Comparison of ENCODE assay signal across 20 cellular contexts in genomic region chr7:28738384-28738783, GRCh38.
DNase-seq lines count a peak whose midpoint lies in the region; ATAC-seq and TF ChIP-seq lines count a peak whose summit lies in the region.
"Had no signal": no experiment of that assay in that cellular context is flagged by ENCODE, and none has a peak within 500 bp of the region (broad histone marks: within the 10 kb centered on the region; RNA-seq: fewer than 3 reads in every experiment).

No MANE protein-coding gene starts in this region.

- no peak overlapping the region for H4K91ac ChIP-seq in trophoblast cell (ENCODE audit: low read depth, low read length)

- no peak for TF ChIP-seq POLR2A in gastroesophageal sphincter (IDR thresholded peaks at IDR 0.05)

- H4K12ac ChIP-seq in trophoblast cell (ENCODE audit: low read depth, low read length): no peak overlapping the region

- no peaks in the 10 kb centered on the region for H3K9me3 Mint-ChIP-seq in stimulated activated memory B cell treated with anti-CD40 and anti-IgM and Interleukin-4, amounts not matched to agents 10 μg/mL and 1 μg/mL and 100 μg/mL, for 72 hours
- H3K9me3 Mint-ChIP-seq: type B pancreatic cell had no signal

- H3K27ac ChIP-seq in gastroesophageal sphincter (no peak overlapping the region), trophoblast cell (ENCODE audit: low read depth, low read length) (no peak overlapping the region)
- H3K27ac ChIP-seq: 22Rv1, stomach had no signal

- TF ChIP-seq CTCF in cardiac fibroblast (IDR thresholded peaks at IDR 0.05; ENCODE audit: low read depth, low read length): no peak
- TF ChIP-seq CTCF in gastroesophageal sphincter (IDR thresholded peaks at IDR 0.05): no peak

- H2AFZ ChIP-seq in trophoblast cell (ENCODE audit: insufficient read depth, low read length, poor library complexity): no peak overlapping the region

- no peaks in the 10 kb centered on the region for H3K79me2 ChIP-seq in trophoblast cell (ENCODE audit: control insufficient read depth, insufficient read depth, low read length, poor library complexity)

- H2AK5ac ChIP-seq in trophoblast cell (ENCODE audit: low read length): no peak overlapping the region

- H2BK120ac ChIP-seq in trophoblast cell (ENCODE audit: insufficient read depth, low read length, poor library complexity): no peak overlapping the region

- H3K14ac ChIP-seq in trophoblast cell (ENCODE audit: low read length): no peak overlapping the region

- H3K9ac ChIP-seq in trophoblast cell (ENCODE audit: low read length): no peak overlapping the region

- H4K8ac ChIP-seq in trophoblast cell (ENCODE audit: low read depth, low read length): no peak overlapping the region

- H3K27me3 Mint-ChIP-seq in stimulated activated memory B cell treated with anti-CD40 and anti-IgM and Interleukin-4, amounts not matched to agents 10 μg/mL and 1 μg/mL and 100 μg/mL, for 72 hours: peaks cover 11% of the 10 kb centered on the region
- H3K27me3 Mint-ChIP-seq: activated CD4-positive, alpha-beta memory T cell treated with anti-CD3 and anti-CD28 coated beads, Interleukin-2, amount 10 ng/mL, durations not matched to agents 7 days and 5 days; B cell; progenitor cell of endocrine pancreas; type B pancreatic cell had no signal

- H3K4me3 ChIP-seq in cardiac fibroblast (replicated peaks in 1 of 2; ENCODE audit: low read depth in 2 of 2, low read length in 2 of 2) (no peak overlapping the region), gastroesophageal sphincter (no peak overlapping the region), trophoblast cell (ENCODE audit: low read depth, low read length) (no peak overlapping the region)
- H3K4me3 ChIP-seq: stomach had no signal

- H3K4me1 ChIP-seq in gastroesophageal sphincter (peaks cover 0 to 2% (median 0%) of the 10 kb centered on the region in 3 donors), trophoblast cell (ENCODE audit: control insufficient read depth in 1 of 2, insufficient read depth in 2 of 2, low read length in 2 of 2) (peaks cover 1 to 2% of the 10 kb centered on the region in 2 experiments)

- no peak overlapping the region for H3K27ac Mint-ChIP-seq in stimulated activated memory B cell treated with anti-CD40 and anti-IgM and Interleukin-4, amounts not matched to agents 10 μg/mL and 1 μg/mL and 100 μg/mL, for 72 hours
- H3K27ac Mint-ChIP-seq: activated CD4-positive, alpha-beta memory T cell treated with anti-CD3 and anti-CD28 coated beads, Interleukin-2, amount 10 ng/mL, durations not matched to agents 7 days and 5 days; B cell; progenitor cell of endocrine pancreas; type B pancreatic cell had no signal

- H3K18ac ChIP-seq in trophoblast cell (ENCODE audit: low read length): no peak overlapping the region

- no peak overlapping the region for H3K4me2 ChIP-seq in trophoblast cell (ENCODE audit: low read length)

- peak; percentile 48 for ATAC-seq in gastroesophageal sphincter
- ATAC-seq in stimulated activated memory B cell treated with anti-CD40 and anti-IgM and Interleukin-4, amounts not matched to agents 10 μg/mL and 1 μg/mL and 100 μg/mL, for 72 hours: no peak
- ATAC-seq: HCT116 had no signal

- no peaks in the 10 kb centered on the region for H3K4me1 Mint-ChIP-seq in stimulated activated memory B cell treated with anti-CD40 and anti-IgM and Interleukin-4, amounts not matched to agents 10 μg/mL and 1 μg/mL and 100 μg/mL, for 72 hours
- H3K4me1 Mint-ChIP-seq: activated CD4-positive, alpha-beta memory T cell treated with anti-CD3 and anti-CD28 coated beads, Interleukin-2, amount 10 ng/mL, durations not matched to agents 7 days and 5 days; B cell had no signal

- no peak overlapping the region for H3K4ac ChIP-seq in trophoblast cell (ENCODE audit: low read depth, low read length)

- H3K9me3 ChIP-seq in gastroesophageal sphincter (no peaks in the 10 kb centered on the region), trophoblast cell (ENCODE audit: insufficient read depth, low read depth, low read length) (no peaks in the 10 kb centered on the region)
- H3K9me3 ChIP-seq: stomach had no signal

- H3K23ac ChIP-seq in trophoblast cell (ENCODE audit: low read length): no peak overlapping the region

- TF ChIP-seq EP300 in gastroesophageal sphincter (IDR thresholded peaks at IDR 0.05): no peak

- no peak overlapping the region for H3K4me3 Mint-ChIP-seq in stimulated activated memory B cell treated with anti-CD40 and anti-IgM and Interleukin-4, amounts not matched to agents 10 μg/mL and 1 μg/mL and 100 μg/mL, for 72 hours
- H3K4me3 Mint-ChIP-seq: activated CD4-positive, alpha-beta memory T cell treated with anti-CD3 and anti-CD28 coated beads, Interleukin-2, amount 10 ng/mL, durations not matched to agents 7 days and 5 days; B cell; type B pancreatic cell had no signal

- H3K36me3 ChIP-seq in gastroesophageal sphincter: no peaks in the 10 kb centered on the region
- no peaks in the 10 kb centered on the region for H3K36me3 ChIP-seq in trophoblast cell (ENCODE audit: control insufficient read depth in 1 of 2, insufficient read depth in 2 of 2, low read length in 2 of 2)
- H3K36me3 ChIP-seq: stomach had no signal

- 49 to 57% methylated on average over 6 to 7 of the region's 7 CpGs for WGBS in gastroesophageal sphincter (ENCODE audit: low coverage in 1 of 2), 2 donors
- no CpG with 5 or more reads among the region's 7 CpGs for WGBS in trophoblast cell (ENCODE audit: extremely low coverage, insufficient coverage, insufficient read length)

- H2BK5ac ChIP-seq in trophoblast cell (ENCODE audit: low read depth, low read length, poor library complexity): no peak overlapping the region

- no peaks in the 10 kb centered on the region for H3K36me3 Mint-ChIP-seq in stimulated activated memory B cell treated with anti-CD40 and anti-IgM and Interleukin-4, amounts not matched to agents 10 μg/mL and 1 μg/mL and 100 μg/mL, for 72 hours

- H3K27me3 ChIP-seq in gastroesophageal sphincter (no peaks in the 10 kb centered on the region), trophoblast cell (ENCODE audit: insufficient read depth, low read length) (no peaks in the 10 kb centered on the region)
- H3K27me3 ChIP-seq: stomach had no signal

- H3K79me1 ChIP-seq in trophoblast cell (ENCODE audit: low read length): peaks cover 4% of the 10 kb centered on the region

- no peak overlapping the region for H2BK12ac ChIP-seq in trophoblast cell (ENCODE audit: low read length)

- DNase-seq in DMS 273 (lab: John Stamatoyannopoulos, UW; ENCODE audit: unreplicated experiment) (peak; percentile 54), DMS 273 treated with DMSO at 0.1 percent for 48 hours (lab: John Stamatoyannopoulos, UW) (no peak), cardiac fibroblast (ENCODE audit: low read depth in 2 of 2) (peak; percentile 40 to 42), trophoblast cell (peak; percentile 14 to 47), GOT3 (lab: John Stamatoyannopoulos, UW) (no peak), H4 (ENCODE audit: low spot score) (no peak)
- DNase-seq: activated CD4-positive, alpha-beta memory T cell treated with anti-CD3 and anti-CD28 coated beads, Interleukin-2, amount 10 ng/mL, durations not matched to agents 7 days and 5 days; amygdala; effector memory CD4-positive, alpha-beta T cell; NCI-H2107; NCI-H524 treated with DMSO at 0.1 percent for 48 hours; stimulated activated CD4-positive, alpha-beta T cell treated with anti-CD3 and anti-CD28 coated beads, Interleukin-4, amount 100 ng/mL, for 1 hour; stomach had no signal

Comparison
In these comparisons a context has a peak if more than half of its experiments do, and no peak if none do; other contexts are left out.
1. DNase-seq: peak in DMS 273 (single experiment), cardiac fibroblast (2 of 2) and trophoblast cell (2 of 2); none in DMS 273 treated with DMSO at 0.1 percent for 48 hours (single experiment), GOT3 (single experiment) and H4 (single experiment).